Comparison of ENCODE assay signal across 22 cellular contexts in genomic region chr7:55063036-55063435, GRCh38. TPM values are rescaled to one million over a fixed set of nuclear protein-coding genes. Genes with fewer than 3 reads are reported as not detected.
DNase-seq lines count a peak whose midpoint lies in the region; ATAC-seq and TF ChIP-seq lines count a peak whose summit lies in the region.
"Had no signal": no experiment of that assay in that cellular context is flagged by ENCODE, and none has a peak within 500 bp of the region (broad histone marks: within the 10 kb centered on the region; RNA-seq: fewer than 3 reads in every experiment).

No MANE protein-coding gene starts in this region.

- peaks cover 22% of the 10 kb centered on the region for H3K36me3 Mint-ChIP-seq in Caco-2 (ENCODE audit: insufficient read depth, unreplicated experiment)
- H3K36me3 Mint-ChIP-seq: activated naive CD8-positive, alpha-beta T cell treated with anti-CD3 and anti-CD28 coated beads, Interleukin-2, amount 10 ng/mL, durations not matched to agents 7 days and 5 days; IgD-negative memory B cell; T-cell had no signal

- peak overlapping the region; percentile 85 for H3K27ac Mint-ChIP-seq in Caco-2 (ENCODE audit: unreplicated experiment)
- H3K27ac Mint-ChIP-seq: activated naive CD8-positive, alpha-beta T cell treated with anti-CD3 and anti-CD28 coated beads, Interleukin-2, amount 10 ng/mL, durations not matched to agents 7 days and 5 days; activated T-helper 2 cell treated with anti-CD3 and anti-CD28 coated beads, Interferon-gamma antibody, Interleukin-2, Interleukin-4, amounts not matched to agents 10 μg/mL and 5 μg/mL and 100 μg/mL, durations not matched to agents 14 hours and 24 hours and 36 hours; T-cell; type B pancreatic cell had no signal

- no peak overlapping the region for H3K4me3 Mint-ChIP-seq in Caco-2 (ENCODE audit: unreplicated experiment)
- H3K4me3 Mint-ChIP-seq: activated naive CD8-positive, alpha-beta T cell treated with anti-CD3 and anti-CD28 coated beads, Interleukin-2, amount 10 ng/mL, durations not matched to agents 7 days and 5 days; IgD-negative memory B cell; neural crest cell; T-cell; type B pancreatic cell had no signal

- ATAC-seq in gastrocnemius medialis, result no peak
- ATAC-seq in HG02759 (IDR thresholded peaks at IDR 0.05; ENCODE audit: unreplicated experiment), result no peak
- no peak for ATAC-seq in HG03442 (IDR thresholded peaks at IDR 0.05; ENCODE audit: unreplicated experiment)
- no peak for ATAC-seq in HG02623 (IDR thresholded peaks at IDR 0.05; ENCODE audit: unreplicated experiment)
- ATAC-seq: mucosa of descending colon, T-cell had no signal

- TF ChIP-seq CTCF in Caco-2 (IDR thresholded peaks at IDR 0.05; ENCODE audit: insufficient read depth in 1 of 2, low read depth in 1 of 2, low read length in 1 of 2, severe bottlenecking in 1 of 2, unreplicated experiment in 1 of 2) (no peak), fibroblast of mammary gland (conservative IDR thresholded peaks at IDR 0.05; ENCODE audit: control insufficient read depth, insufficient read depth, low read depth, low read length) (no peak), gastrocnemius medialis (IDR thresholded peaks at IDR 0.05 in 4 of 5, conservative IDR thresholded peaks at IDR 0.05 in 1 of 5) (no peak)

- in situ Hi-C loops in gastrocnemius medialis (cut with MboI; ENCODE audit: low sequenced_read_pairs in 4 of 4), result no loop called here

- H3K9me3 Mint-ChIP-seq in Caco-2 (ENCODE audit: unreplicated experiment), result no peaks in the 10 kb centered on the region
- H3K9me3 Mint-ChIP-seq: activated naive CD8-positive, alpha-beta T cell treated with anti-CD3 and anti-CD28 coated beads, Interleukin-2, amount 10 ng/mL, durations not matched to agents 7 days and 5 days; activated T-helper 2 cell treated with anti-CD3 and anti-CD28 coated beads, Interferon-gamma antibody, Interleukin-2, Interleukin-4, amounts not matched to agents 10 μg/mL and 5 μg/mL and 100 μg/mL, durations not matched to agents 14 hours and 24 hours and 36 hours; neural crest cell; T-cell; type B pancreatic cell had no signal

- H3K4me3 ChIP-seq in Caco-2 (ENCODE audit: low read depth, low read length), result no peak overlapping the region
- H3K4me3 ChIP-seq in fibroblast of mammary gland (ENCODE audit: control insufficient read depth, low read depth, low read length), result no peak overlapping the region
- no peak overlapping the region for H3K4me3 ChIP-seq in gastrocnemius medialis
- H3K4me3 ChIP-seq: mucosa of descending colon had no signal

- H3K4me1 ChIP-seq in Caco-2 (peaks cover 50% of the 10 kb centered on the region), gastrocnemius medialis (peaks cover 34 to 38% of the 10 kb centered on the region in 2 donors)

- DNase-seq in Caco-2, result no peak
- DNase-seq in RPMI7951 (ENCODE audit: low read depth), result peak; percentile 73
- DNase-seq in fibroblast of mammary gland (ENCODE audit: low read depth), result peak; percentile 73
- DNase-seq in gastrocnemius medialis, result no peak
- no peak for DNase-seq in AG20443 (ENCODE audit: low spot score)
- DNase-seq: activated CD4-positive, alpha-beta T cell treated with anti-CD3 and anti-CD28 coated beads, Interleukin-2, amount 50 U/mL, for 48 hours; activated CD4-positive, CD25-positive, alpha-beta regulatory T cell; activated naive CD8-positive, alpha-beta T cell treated with anti-CD3 and anti-CD28 coated beads, Interleukin-2, amount 10 ng/mL, durations not matched to agents 7 days and 5 days; hypothalamus; mucosa of descending colon; NCI-H2081; NCI-H446; SIG-M5; T-cell had no signal

- no peaks in the 10 kb centered on the region for H3K9me3 ChIP-seq in Caco-2
- H3K9me3 ChIP-seq in gastrocnemius medialis, result no peaks in the 10 kb centered on the region
- H3K9me3 ChIP-seq: mucosa of descending colon had no signal

- no TSS peak for BruUV-seq in Caco-2 (replicated peaks; lab: Mats Ljungman, UMichigan)

- H3K27ac ChIP-seq in gastrocnemius medialis, result peak overlapping the region; percentile 69 to 79 (median 77)
- H3K27ac ChIP-seq: C4-2B had no signal

- POLR2A ChIA-PET in Caco-2 (lab: Charles Lee), result no interaction called here

- no peak for TF ChIP-seq POLR2A in gastrocnemius medialis (IDR thresholded peaks at IDR 0.05)

- H3K36me3 ChIP-seq in Caco-2 (ENCODE audit: control insufficient read depth, insufficient read depth, low read length), result no peaks in the 10 kb centered on the region
- no peaks in the 10 kb centered on the region for H3K36me3 ChIP-seq in gastrocnemius medialis

- H3K27me3 ChIP-seq in Caco-2 (replicated peaks; ENCODE audit: control insufficient read depth, insufficient read depth, low read length) (no peaks in the 10 kb centered on the region), gastrocnemius medialis (no peaks in the 10 kb centered on the region)

- CTCF ChIA-PET in Caco-2 (lab: Charles Lee), result no interaction called here

- H3K27me3 Mint-ChIP-seq in Caco-2 (ENCODE audit: insufficient read depth, unreplicated experiment), result no peaks in the 10 kb centered on the region
- H3K27me3 Mint-ChIP-seq: type B pancreatic cell had no signal

- intact Hi-C loops in Caco-2 (cut with micrococcal nuclease; ENCODE audit: unreplicated experiment), result no loop called here
- intact Hi-C loops in gastrocnemius medialis (cut with DNase I; ENCODE audit: low total_unique reads), result no loop called here

- peaks cover 30% of the 10 kb centered on the region for H3K4me1 Mint-ChIP-seq in Caco-2 (ENCODE audit: low read depth, unreplicated experiment)
- H3K4me1 Mint-ChIP-seq: activated naive CD8-positive, alpha-beta T cell treated with anti-CD3 and anti-CD28 coated beads, Interleukin-2, amount 10 ng/mL, durations not matched to agents 7 days and 5 days; IgD-negative memory B cell; T-cell had no signal

RNA-seq across cellular contexts. Expression of gene EGFR, which starts 44.2 kb away (rescaled TPM):
- total RNA-seq in Caco-2 (2022) (55.1 and 60.1 TPM in 2 replicates), gastrocnemius medialis (10 to 100 TPM; 28.0 to 34.8 (median 29.4) TPM)
- total RNA-seq in RPMI7951 (2014; rRNA removed; shearing (Covaris generic)), result 36.7 and 40.9 TPM in 2 replicates
- total RNA-seq: activated naive CD8-positive, alpha-beta T cell treated with anti-CD3 and anti-CD28 coated beads, Interleukin-2, amount 10 ng/mL, durations not matched to agents 7 days and 5 days; activated T-helper 2 cell treated with anti-CD3 and anti-CD28 coated beads, Interferon-gamma antibody, Interleukin-2, Interleukin-4, amounts not matched to agents 10 μg/mL and 5 μg/mL and 100 μg/mL, durations not matched to agents 14 hours and 24 hours and 36 hours had no signal

Comparison
In these comparisons a context has a peak if more than half of its experiments do, and no peak if none do; other contexts are left out.
1. DNase-seq: peak in RPMI7951 (single experiment) and fibroblast of mammary gland (single experiment); none in Caco-2 (0 of 2), gastrocnemius medialis (0 of 2) and AG20443 (single experiment).